In the genomic region with DNA sequence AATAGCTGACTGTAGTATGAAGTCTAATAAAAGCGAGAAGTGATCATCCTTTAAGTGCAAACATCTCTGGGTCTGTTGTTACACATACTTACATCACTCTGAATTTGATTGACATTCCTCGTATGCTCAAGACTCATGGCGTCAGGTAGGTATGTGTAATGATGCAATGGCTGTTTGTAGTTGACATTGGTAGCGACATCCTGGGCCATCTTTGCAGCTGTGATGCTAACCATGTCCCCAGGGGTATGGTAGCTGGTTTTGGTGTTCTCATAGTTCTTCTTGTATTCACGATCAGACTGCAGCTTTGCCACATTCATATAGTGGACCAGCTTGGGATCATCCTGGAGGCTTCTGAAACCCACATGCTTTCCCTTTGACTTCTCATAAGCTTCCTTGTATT, we compare ENCODE assay signal across 23 cellular contexts.
"Had no signal": no experiment of that assay in that cellular context is flagged by ENCODE, and none has a peak within 500 bp of the region (broad histone marks: within the 10 kb centered on the region; RNA-seq: fewer than 3 reads in every experiment).

No MANE protein-coding gene starts in this region.

- H3K4me3 ChIP-seq: lung, pancreas, smooth muscle cell, suprapubic skin, transverse colon, upper lobe of right lung, uterus had no signal

- H3K9me3 Mint-ChIP-seq: effector memory CD8-positive, alpha-beta T cell; memory B cell; naive thymus-derived CD4-positive, alpha-beta T cell; nephron; stimulated activated naive CD8-positive, alpha-beta T cell treated with anti-CD3 and anti-CD28 coated beads, Interleukin-15, amount 100 ng/mL, for 72 hours had no signal

- ATAC-seq: effector memory CD8-positive, alpha-beta T cell; left lobe of liver; naive thymus-derived CD4-positive, alpha-beta T cell; pancreas; sciatic nerve; stimulated activated naive CD8-positive, alpha-beta T cell treated with anti-CD3 and anti-CD28 coated beads, Interleukin-15, amount 100 ng/mL, for 72 hours; upper lobe of right lung had no signal

- H3K36me3 Mint-ChIP-seq: naive thymus-derived CD4-positive, alpha-beta T cell had no signal

- H3K4me1 ChIP-seq: pancreas, suprapubic skin, transverse colon, upper lobe of right lung, uterus had no signal

- DNase-seq: cortex of kidney; effector memory CD8-positive, alpha-beta T cell; kidney; midbrain; naive thymus-derived CD4-positive, alpha-beta T cell; nucleus accumbens; pancreas; stimulated activated CD4-positive, alpha-beta T cell treated with anti-CD3 and anti-CD28 coated beads, Interleukin-12 subunit alpha, Interleukin-12 subunit beta, amount 100 ng/mL, for 4 hours; stimulated activated CD4-positive, alpha-beta T cell treated with anti-CD3 and anti-CD28 coated beads, Interleukin-1b, Interleukin-23, amount 100 ng/mL, for 48 hours; stimulated activated CD4-positive, alpha-beta T cell treated with anti-CD3 and anti-CD28 coated beads, Interleukin-4, amount 100 ng/mL, for 1 hour; stimulated activated CD8-positive, alpha-beta memory T cell treated with anti-CD3 and anti-CD28 coated beads, Interleukin-4, amount 100 ng/mL, for 48 hours; stimulated activated naive CD4-positive, alpha-beta T cell; stimulated activated naive CD8-positive, alpha-beta T cell treated with anti-CD3 and anti-CD28 coated beads, Interleukin-15, amount 100 ng/mL, for 72 hours; transverse colon; upper lobe of right lung; uterus had no signal

- H3K27ac ChIP-seq: pancreas, suprapubic skin, transverse colon, upper lobe of right lung, uterus had no signal

- H3K27me3 Mint-ChIP-seq: effector memory CD8-positive, alpha-beta T cell; stimulated activated naive CD8-positive, alpha-beta T cell treated with anti-CD3 and anti-CD28 coated beads, Interleukin-15, amount 100 ng/mL, for 72 hours had no signal

- H3K27ac Mint-ChIP-seq: effector memory CD8-positive, alpha-beta T cell; memory B cell; naive thymus-derived CD4-positive, alpha-beta T cell; nephron; stimulated activated naive CD8-positive, alpha-beta T cell treated with anti-CD3 and anti-CD28 coated beads, Interleukin-15, amount 100 ng/mL, for 72 hours had no signal

- H3K4me3 Mint-ChIP-seq: effector memory CD8-positive, alpha-beta T cell; memory B cell; naive thymus-derived CD4-positive, alpha-beta T cell; nephron; stimulated activated naive CD8-positive, alpha-beta T cell treated with anti-CD3 and anti-CD28 coated beads, Interleukin-15, amount 100 ng/mL, for 72 hours had no signal

- H3K9me3 ChIP-seq: pancreas, suprapubic skin, transverse colon, upper lobe of right lung, uterus had no signal

- H3K27me3 ChIP-seq: pancreas, suprapubic skin, transverse colon, upper lobe of right lung, uterus had no signal

- H3K4me2 ChIP-seq: smooth muscle cell had no signal

- H3K36me3 ChIP-seq: pancreas, suprapubic skin, transverse colon, upper lobe of right lung, uterus had no signal
